In genomic region chr19:13505761-13506549, GRCh38 we compare ENCODE assay signal across 10 cellular contexts. TPM values are rescaled to one million over a fixed set of nuclear protein-coding genes. Genes with fewer than 3 reads are reported as not detected.
DNase-seq lines count a peak whose midpoint lies in the region; ATAC-seq and TF ChIP-seq lines count a peak whose summit lies in the region.
"Had no signal": no experiment of that assay in that cellular context is flagged by ENCODE, and none has a peak within 500 bp of the region (broad histone marks: within the 10 kb centered on the region; RNA-seq: fewer than 3 reads in every experiment).

Gene CACNA1A (minus strand): TSS chr19:13506479. CDS start chr19:13506224, 255 bp downstream.

- peak; percentile 2 for DNase-seq in activated naive CD4-positive, alpha-beta T cell treated with Interleukin-2 at 50 U/mL for 16 hours
- DNase-seq in activated naive CD4-positive, alpha-beta T cell (lab: John Stamatoyannopoulos, UW): no peak
- DNase-seq in cardiac fibroblast (ENCODE audit: low read depth in 2 of 2) (peak in 1 of 2 donors; percentile 10), NCI-H1694 treated with DMSO at 0.1 percent for 48 hours (lab: John Stamatoyannopoulos, UW) (no peak), omental fat pad (ENCODE audit: low spot score) (no peak), kidney glomerular epithelial cell (lab: John Stamatoyannopoulos, UW) (no peak)
- DNase-seq: Calu3 had no signal

- H3K4me1 ChIP-seq in mesodermal cell (ENCODE audit: control insufficient read depth, insufficient read depth, low read length, poor library complexity, severe bottlenecking) (peaks cover 5% of the 10 kb centered on the region), urinary bladder (ENCODE audit: insufficient read depth) (no peaks in the 10 kb centered on the region)

- H3K9me3 ChIP-seq in mesodermal cell (ENCODE audit: control insufficient read depth, low read length): no peaks in the 10 kb centered on the region

- H3K27ac ChIP-seq in mesodermal cell (ENCODE audit: low read depth, low read length, severe bottlenecking) (no peak within 1 kb of the TSS), urinary bladder (ENCODE audit: low read depth) (no peak within 1 kb of the TSS)

- ATAC-seq in omental fat pad (ENCODE audit: low FRiP score): no peak

- no peak for TF ChIP-seq CTCF in cardiac fibroblast (IDR thresholded peaks at IDR 0.05; ENCODE audit: low read depth, low read length)
- no peak for TF ChIP-seq CTCF in omental fat pad (IDR thresholded peaks at IDR 0.05)

- WGBS in mesodermal cell (ENCODE audit: insufficient coverage in 2 of 2), 2 experiments: 1% methylated on average over 33 to 44 of the region's 76 CpGs
- WGBS in urinary bladder: 1% methylated on average over 75 of the region's 76 CpGs

- peaks cover 8% of the 10 kb centered on the region for H3K36me3 ChIP-seq in mesodermal cell (ENCODE audit: control insufficient read depth, insufficient read depth, low read length)
- no peaks in the 10 kb centered on the region for H3K36me3 ChIP-seq in urinary bladder (ENCODE audit: insufficient read depth)

- H3K4me3 ChIP-seq in cardiac fibroblast (replicated peaks in 1 of 2; ENCODE audit: low read depth in 2 of 2, low read length in 2 of 2): peak within 1 kb of the TSS; percentile 5 to 38
- H3K4me3 ChIP-seq in mesodermal cell (ENCODE audit: extremely low read depth, insufficient read depth, low read length, poor library complexity, severe bottlenecking): peak within 1 kb of the TSS; percentile 58
- H3K4me3 ChIP-seq in urinary bladder (ENCODE audit: low read depth, low read length): peak within 1 kb of the TSS; percentile 26

RNA-seq across cellular contexts. Expression of gene CACNA1A, which starts in this region (rescaled TPM):
- 13.4 TPM for polyA plus RNA-seq in mesodermal cell (2013, experiment 1 of 2)
- polyA plus RNA-seq in mesodermal cell (2013, experiment 2 of 2): 9.9 TPM
- total RNA-seq in urinary bladder: 1.7 TPM
- polyA plus RNA-seq in urinary bladder: 0.75 TPM
- 1 to 10 TPM in 1 of 4 donors, under 1 TPM in 3; 0.44 to 2.7 (median 0.71) TPM for total RNA-seq in omental fat pad
- total RNA-seq: NCI-H460 had no signal
